1 cellular context compared by ENCODE assay signal in the genomic region with DNA sequence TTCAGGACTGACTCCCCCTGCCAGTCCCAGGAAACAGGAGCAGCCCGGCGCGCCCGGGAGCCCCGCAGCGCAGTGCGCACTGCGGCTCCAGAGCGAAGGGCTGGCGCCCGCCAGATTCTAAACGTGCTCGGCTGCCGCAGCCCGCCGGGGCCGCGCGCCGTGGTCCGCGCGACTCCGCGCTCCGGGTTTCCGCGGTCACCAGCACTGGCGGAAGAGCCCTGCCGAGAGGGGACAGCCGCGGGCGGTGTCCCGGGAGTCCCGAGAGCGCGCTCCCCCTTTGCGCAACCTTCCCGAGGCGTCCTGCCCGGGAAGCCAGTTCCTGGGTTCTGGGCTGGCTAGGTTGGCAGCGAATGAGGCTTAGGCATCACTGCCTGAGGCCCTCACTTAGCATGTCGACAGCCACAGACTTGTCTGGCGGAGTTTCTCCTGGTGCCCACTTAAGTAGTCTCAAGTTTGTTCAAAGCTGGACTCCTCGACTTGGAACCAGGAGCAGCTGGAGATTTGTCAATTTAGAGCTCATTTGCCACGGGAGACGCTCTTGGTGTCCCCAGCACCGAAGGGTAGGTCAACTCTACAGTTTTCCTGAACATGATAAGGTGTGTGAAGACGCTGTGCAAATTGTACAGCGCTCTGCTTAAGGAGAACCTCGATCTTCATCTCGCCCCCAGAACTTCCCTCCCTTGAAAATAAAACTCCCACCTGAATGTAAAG.
TF ChIP-seq lines count a peak whose summit lies in the region.

No MANE protein-coding gene starts in this region.

TF ChIP-seq in HepG2, 621 proteins besides CTCF, POLR2A, EP300 and RAD21 (continued from another document and continues in another):
- TF ChIP-seq ATF4 (CRISPR knock-in tag; IDR thresholded peaks at IDR 0.05) (peak in 1 of 2 experiments; percentile 83; a peak in 2 of 4 replicates), ZNF563 (CRISPR knock-in tag; IDR thresholded peaks at IDR 0.05) (peak; percentile 88), SNAPC4 (CRISPR knock-in tag; IDR thresholded peaks at IDR 0.05) (no peak), MAX (IDR thresholded peaks at IDR 0.05) (peak; percentile 93), ONECUT2 (CRISPR knock-in tag; IDR thresholded peaks at IDR 0.05) (no peak), NRL (CRISPR knock-in tag; IDR thresholded peaks at IDR 0.05; ENCODE audit: borderline replicate concordance) (peak; percentile 96), ELF1 (CRISPR knock-in tag; IDR thresholded peaks at IDR 0.05) (peak; percentile 82), BRCA1 (CRISPR knock-in tag; IDR thresholded peaks at IDR 0.05) (peak; percentile 99), NFIC (IDR thresholded peaks at IDR 0.05; ENCODE audit: low read length) (0 out of 2 replicates have a peak, but pooled peaks have one; percentile 19), RAD51 (IDR thresholded peaks at IDR 0.05; ENCODE audit: borderline replicate concordance) (no peak), HNRNPK (IDR thresholded peaks at IDR 0.05; ENCODE audit: low read depth, low read length, poor library complexity, severe bottlenecking) (no peak), ZBTB7B (CRISPR knock-in tag; IDR thresholded peaks at IDR 0.05) (peak; percentile 95), ESRRA (CRISPR knock-in tag; IDR thresholded peaks at IDR 0.05; ENCODE audit: low read depth) (peak; percentile 76; the same call in 1 of the 2 replicates), IKZF4 (CRISPR knock-in tag; IDR thresholded peaks at IDR 0.05; ENCODE audit: borderline replicate concordance, low read depth, not compliant biosample characterization) (peak; percentile 80), NCOA2 (CRISPR knock-in tag; IDR thresholded peaks at IDR 0.05) (peak; percentile 72; the same call in 1 of the 2 replicates), NKX3-1 (CRISPR knock-in tag; IDR thresholded peaks at IDR 0.05) (peak; percentile 98), ZMYM2 (CRISPR knock-in tag; IDR thresholded peaks at IDR 0.05) (no peak; the same call in 1 of the 2 replicates), CAMTA2 (CRISPR knock-in tag; IDR thresholded peaks at IDR 0.05; ENCODE audit: borderline replicate concordance) (no peak), ZC3H4 (CRISPR knock-in tag; IDR thresholded peaks at IDR 0.05; ENCODE audit: borderline replicate concordance) (peak; percentile 75; the same call in 1 of the 2 replicates), GMEB2 (CRISPR knock-in tag; IDR thresholded peaks at IDR 0.05; ENCODE audit: low read depth) (no peak)
- TF ChIP-seq, protein P1, sequence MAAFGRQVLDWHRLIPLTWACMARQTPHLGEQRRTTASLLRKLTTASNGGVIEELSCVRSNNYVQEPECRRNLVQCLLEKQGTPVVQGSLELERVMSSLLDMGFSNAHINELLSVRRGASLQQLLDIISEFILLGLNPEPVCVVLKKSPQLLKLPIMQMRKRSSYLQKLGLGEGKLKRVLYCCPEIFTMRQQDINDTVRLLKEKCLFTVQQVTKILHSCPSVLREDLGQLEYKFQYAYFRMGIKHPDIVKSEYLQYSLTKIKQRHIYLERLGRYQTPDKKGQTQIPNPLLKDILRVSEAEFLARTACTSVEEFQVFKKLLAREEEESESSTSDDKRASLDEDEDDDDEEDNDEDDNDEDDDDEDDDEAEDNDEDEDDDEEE (CRISPR knock-in tag; IDR thresholded peaks at IDR 0.05): peak; percentile 58; the same call in 1 of the 2 replicates
- TF ChIP-seq, protein P2, sequence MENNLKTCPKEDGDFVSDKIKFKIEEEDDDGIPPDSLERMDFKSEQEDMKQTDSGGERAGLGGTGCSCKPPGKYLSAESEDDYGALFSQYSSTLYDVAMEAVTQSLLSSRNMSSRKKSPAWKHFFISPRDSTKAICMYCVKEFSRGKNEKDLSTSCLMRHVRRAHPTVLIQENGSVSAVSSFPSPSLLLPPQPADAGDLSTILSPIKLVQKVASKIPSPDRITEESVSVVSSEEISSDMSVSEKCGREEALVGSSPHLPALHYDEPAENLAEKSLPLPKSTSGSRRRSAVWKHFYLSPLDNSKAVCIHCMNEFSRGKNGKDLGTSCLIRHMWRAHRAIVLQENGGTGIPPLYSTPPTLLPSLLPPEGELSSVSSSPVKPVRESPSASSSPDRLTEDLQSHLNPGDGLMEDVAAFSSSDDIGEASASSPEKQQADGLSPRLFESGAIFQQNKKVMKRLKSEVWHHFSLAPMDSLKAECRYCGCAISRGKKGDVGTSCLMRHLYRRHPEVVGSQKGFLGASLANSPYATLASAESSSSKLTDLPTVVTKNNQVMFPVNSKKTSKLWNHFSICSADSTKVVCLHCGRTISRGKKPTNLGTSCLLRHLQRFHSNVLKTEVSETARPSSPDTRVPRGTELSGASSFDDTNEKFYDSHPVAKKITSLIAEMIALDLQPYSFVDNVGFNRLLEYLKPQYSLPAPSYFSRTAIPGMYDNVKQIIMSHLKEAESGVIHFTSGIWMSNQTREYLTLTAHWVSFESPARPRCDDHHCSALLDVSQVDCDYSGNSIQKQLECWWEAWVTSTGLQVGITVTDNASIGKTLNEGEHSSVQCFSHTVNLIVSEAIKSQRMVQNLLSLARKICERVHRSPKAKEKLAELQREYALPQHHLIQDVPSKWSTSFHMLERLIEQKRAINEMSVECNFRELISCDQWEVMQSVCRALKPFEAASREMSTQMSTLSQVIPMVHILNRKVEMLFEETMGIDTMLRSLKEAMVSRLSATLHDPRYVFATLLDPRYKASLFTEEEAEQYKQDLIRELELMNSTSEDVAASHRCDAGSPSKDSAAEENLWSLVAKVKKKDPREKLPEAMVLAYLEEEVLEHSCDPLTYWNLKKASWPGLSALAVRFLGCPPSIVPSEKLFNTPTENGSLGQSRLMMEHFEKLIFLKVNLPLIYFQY (CRISPR knock-in tag; IDR thresholded peaks at IDR 0.05; ENCODE audit: borderline replicate concordance): peak; percentile 53; the same call in 1 of the 2 replicates
- TF ChIP-seq, protein P3, sequence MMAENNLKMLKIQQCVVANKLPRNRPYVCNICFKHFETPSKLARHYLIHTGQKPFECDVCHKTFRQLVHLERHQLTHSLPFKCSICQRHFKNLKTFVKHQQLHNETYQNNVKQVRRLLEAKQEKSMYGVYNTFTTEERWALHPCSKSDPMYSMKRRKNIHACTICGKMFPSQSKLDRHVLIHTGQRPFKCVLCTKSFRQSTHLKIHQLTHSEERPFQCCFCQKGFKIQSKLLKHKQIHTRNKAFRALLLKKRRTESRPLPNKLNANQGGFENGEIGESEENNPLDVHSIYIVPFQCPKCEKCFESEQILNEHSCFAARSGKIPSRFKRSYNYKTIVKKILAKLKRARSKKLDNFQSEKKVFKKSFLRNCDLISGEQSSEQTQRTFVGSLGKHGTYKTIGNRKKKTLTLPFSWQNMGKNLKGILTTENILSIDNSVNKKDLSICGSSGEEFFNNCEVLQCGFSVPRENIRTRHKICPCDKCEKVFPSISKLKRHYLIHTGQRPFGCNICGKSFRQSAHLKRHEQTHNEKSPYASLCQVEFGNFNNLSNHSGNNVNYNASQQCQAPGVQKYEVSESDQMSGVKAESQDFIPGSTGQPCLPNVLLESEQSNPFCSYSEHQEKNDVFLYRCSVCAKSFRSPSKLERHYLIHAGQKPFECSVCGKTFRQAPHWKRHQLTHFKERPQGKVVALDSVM (CRISPR knock-in tag; IDR thresholded peaks at IDR 0.05): peak; percentile 53; the same call in 1 of the 2 replicates
- TF ChIP-seq, protein P4, sequence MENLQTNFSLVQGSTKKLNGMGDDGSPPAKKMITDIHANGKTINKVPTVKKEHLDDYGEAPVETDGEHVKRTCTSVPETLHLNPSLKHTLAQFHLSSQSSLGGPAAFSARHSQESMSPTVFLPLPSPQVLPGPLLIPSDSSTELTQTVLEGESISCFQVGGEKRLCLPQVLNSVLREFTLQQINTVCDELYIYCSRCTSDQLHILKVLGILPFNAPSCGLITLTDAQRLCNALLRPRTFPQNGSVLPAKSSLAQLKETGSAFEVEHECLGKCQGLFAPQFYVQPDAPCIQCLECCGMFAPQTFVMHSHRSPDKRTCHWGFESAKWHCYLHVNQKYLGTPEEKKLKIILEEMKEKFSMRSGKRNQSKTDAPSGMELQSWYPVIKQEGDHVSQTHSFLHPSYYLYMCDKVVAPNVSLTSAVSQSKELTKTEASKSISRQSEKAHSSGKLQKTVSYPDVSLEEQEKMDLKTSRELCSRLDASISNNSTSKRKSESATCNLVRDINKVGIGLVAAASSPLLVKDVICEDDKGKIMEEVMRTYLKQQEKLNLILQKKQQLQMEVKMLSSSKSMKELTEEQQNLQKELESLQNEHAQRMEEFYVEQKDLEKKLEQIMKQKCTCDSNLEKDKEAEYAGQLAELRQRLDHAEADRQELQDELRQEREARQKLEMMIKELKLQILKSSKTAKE (CRISPR knock-in tag; IDR thresholded peaks at IDR 0.05; ENCODE audit: borderline replicate concordance): peak; percentile 63; the same call in 1 of the 2 replicates
- TF ChIP-seq, protein P5, sequence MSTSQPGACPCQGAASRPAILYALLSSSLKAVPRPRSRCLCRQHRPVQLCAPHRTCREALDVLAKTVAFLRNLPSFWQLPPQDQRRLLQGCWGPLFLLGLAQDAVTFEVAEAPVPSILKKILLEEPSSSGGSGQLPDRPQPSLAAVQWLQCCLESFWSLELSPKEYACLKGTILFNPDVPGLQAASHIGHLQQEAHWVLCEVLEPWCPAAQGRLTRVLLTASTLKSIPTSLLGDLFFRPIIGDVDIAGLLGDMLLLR (CRISPR knock-in tag; IDR thresholded peaks at IDR 0.05): peak; percentile 64; the same call in 1 of the 2 replicates
- TF ChIP-seq, protein P6, sequence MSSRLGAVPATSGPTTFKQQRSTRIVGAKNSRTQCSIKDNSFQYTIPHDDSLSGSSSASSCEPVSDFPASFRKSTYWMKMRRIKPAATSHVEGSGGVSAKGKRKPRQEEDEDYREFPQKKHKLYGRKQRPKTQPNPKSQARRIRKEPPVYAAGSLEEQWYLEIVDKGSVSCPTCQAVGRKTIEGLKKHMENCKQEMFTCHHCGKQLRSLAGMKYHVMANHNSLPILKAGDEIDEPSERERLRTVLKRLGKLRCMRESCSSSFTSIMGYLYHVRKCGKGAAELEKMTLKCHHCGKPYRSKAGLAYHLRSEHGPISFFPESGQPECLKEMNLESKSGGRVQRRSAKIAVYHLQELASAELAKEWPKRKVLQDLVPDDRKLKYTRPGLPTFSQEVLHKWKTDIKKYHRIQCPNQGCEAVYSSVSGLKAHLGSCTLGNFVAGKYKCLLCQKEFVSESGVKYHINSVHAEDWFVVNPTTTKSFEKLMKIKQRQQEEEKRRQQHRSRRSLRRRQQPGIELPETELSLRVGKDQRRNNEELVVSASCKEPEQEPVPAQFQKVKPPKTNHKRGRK (CRISPR knock-in tag; IDR thresholded peaks at IDR 0.05): no peak
- TF ChIP-seq, protein P7, sequence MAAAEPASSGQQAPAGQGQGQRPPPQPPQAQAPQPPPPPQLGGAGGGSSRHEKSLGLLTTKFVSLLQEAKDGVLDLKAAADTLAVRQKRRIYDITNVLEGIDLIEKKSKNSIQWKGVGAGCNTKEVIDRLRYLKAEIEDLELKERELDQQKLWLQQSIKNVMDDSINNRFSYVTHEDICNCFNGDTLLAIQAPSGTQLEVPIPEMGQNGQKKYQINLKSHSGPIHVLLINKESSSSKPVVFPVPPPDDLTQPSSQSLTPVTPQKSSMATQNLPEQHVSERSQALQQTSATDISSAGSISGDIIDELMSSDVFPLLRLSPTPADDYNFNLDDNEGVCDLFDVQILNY (CRISPR knock-in tag; conservative IDR thresholded peaks at IDR 0.05): peak; percentile 89
